1 cellular context compared by ENCODE assay signal in the genomic region with DNA sequence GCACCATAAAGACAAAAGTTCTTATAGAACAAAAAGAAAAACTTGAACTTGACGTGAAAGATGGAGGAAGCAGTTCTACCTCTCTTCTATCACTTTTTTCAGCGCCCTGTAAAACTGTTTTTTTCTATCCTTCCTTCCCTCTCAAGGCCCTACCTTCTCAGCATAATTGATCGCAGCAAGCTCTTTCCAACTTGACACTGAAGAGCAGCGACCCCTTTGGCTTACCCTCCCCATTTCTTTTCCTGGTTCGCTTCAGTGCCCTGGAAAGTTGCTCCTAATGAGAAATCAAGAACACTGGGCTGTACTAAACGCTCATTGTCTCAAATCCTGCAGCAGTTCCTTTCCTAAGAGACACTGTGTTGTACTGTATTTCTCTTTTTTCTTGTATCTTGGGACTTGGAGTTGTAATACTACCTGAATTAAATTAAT.
A peak's percentile ranks its signal among the peaks of the same experiment; 100 is the strongest.
TF ChIP-seq lines count a peak whose summit lies in the region.

No MANE protein-coding gene starts in this region.

TF ChIP-seq in HEK293, 187 proteins besides CTCF, POLR2A, EP300 and RAD21 (continued from another document):
- TF ChIP-seq PRDM10 (tag by site-specific recombination; IDR thresholded peaks at IDR 0.05): peak; percentile 25; the same call in 1 of the 2 replicates
